1 cellular context compared by ENCODE assay signal in the genomic region with DNA sequence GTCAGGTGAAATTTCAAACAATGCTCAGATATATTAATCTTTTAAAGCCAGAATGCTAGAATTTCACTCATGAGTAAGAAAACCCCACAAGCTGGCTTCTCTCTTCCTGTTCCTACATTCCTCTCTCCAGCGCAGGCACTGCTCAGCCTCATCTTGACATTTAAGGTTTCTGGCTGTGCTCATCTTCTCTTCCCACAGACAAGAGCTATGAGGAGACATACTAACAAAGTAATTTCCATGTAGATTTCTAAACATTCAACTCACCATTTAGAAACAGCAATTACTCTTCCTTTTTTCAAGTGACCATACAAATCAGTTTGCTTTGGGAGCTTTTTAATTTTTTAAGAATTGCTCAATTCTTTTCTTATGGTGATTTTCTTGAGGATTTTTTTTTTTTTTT.
TF ChIP-seq lines count a peak whose summit lies in the region.

No MANE protein-coding gene starts in this region.

TF ChIP-seq in K562, 482 proteins besides CTCF, POLR2A, EP300 and RAD21:
- TF ChIP-seq ELF2 (CRISPR knock-in tag; IDR thresholded peaks at IDR 0.05) (no peak), EP400 (IDR thresholded peaks at IDR 0.05) (0 out of 2 replicates have a peak, but pooled peaks have one; percentile 8)
